ENCODE assay signal across 8 cellular contexts in genomic region chr1:26768755-26769154, GRCh38. TPM values are rescaled to one million over a fixed set of nuclear protein-coding genes. Genes with fewer than 3 reads are reported as not detected.
DNase-seq lines count a peak whose midpoint lies in the region; ATAC-seq and TF ChIP-seq lines count a peak whose summit lies in the region.

No MANE protein-coding gene starts in this region.

- H3K36me3 ChIP-seq in hepatocyte (replicated peaks; ENCODE audit: insufficient read depth, low read depth) = peaks cover 9% of the 10 kb centered on the region

- H3K9me3 ChIP-seq in hepatocyte (ENCODE audit: low read depth) = no peaks in the 10 kb centered on the region

- 53% methylated on average over 3 of the region's 3 CpGs for WGBS in hepatocyte (ENCODE audit: low lambda C conversion rate, missing lambda C conversion rate)

- intact Hi-C loops in activated naive CD4-positive, alpha-beta T cell treated with anti-CD3 and anti-CD28 coated beads for 36 hours (cut with micrococcal nuclease) = no loop called here

- TF ChIP-seq CTCF in hepatocyte (IDR thresholded peaks at IDR 0.05; ENCODE audit: poor library complexity) = no peak

- in situ Hi-C loops in KBM-7 (cut with MboI; ENCODE audit: low pct_unique_long_range_greater_than_20kb, low sequenced_read_pairs) = no loop called here

- H3K27ac ChIP-seq in hepatocyte (peak overlapping the region; percentile 38), temporal lobe (ENCODE audit: low read depth, low read length) (peak overlapping the region; percentile 33)

- H3K79me2 ChIP-seq in hepatocyte = peaks cover 55% of the 10 kb centered on the region

- no peaks in the 10 kb centered on the region for H3K27me3 ChIP-seq in hepatocyte

- CTCF ChIA-PET in activated naive CD4-positive, alpha-beta T cell treated with anti-CD3 and anti-CD28 coated beads for 36 hours (lab: Charles Lee) = no interaction called here
- CTCF ChIA-PET in activated naive CD4-positive, alpha-beta T cell treated with anti-CD3 and anti-CD28 coated beads, Interleukin-2, amount 10 ng/mL, durations not matched to agents 7 days and 5 days (lab: Charles Lee) = no interaction called here

- no peak overlapping the region for H2AFZ ChIP-seq in hepatocyte

- peaks cover 26% of the 10 kb centered on the region for H3K4me1 Mint-ChIP-seq in activated naive CD4-positive, alpha-beta T cell treated with anti-CD3 and anti-CD28 coated beads for 36 hours (ENCODE audit: low read depth)
- peaks cover 12% of the 10 kb centered on the region for H3K4me1 Mint-ChIP-seq in activated naive CD4-positive, alpha-beta T cell treated with anti-CD3 and anti-CD28 coated beads, Interleukin-2, amount 10 ng/mL, durations not matched to agents 7 days and 5 days
- H3K4me1 Mint-ChIP-seq in activated naive CD8-positive, alpha-beta T cell treated with anti-CD3 and anti-CD28 coated beads, Interleukin-2, amount 50 U/mL, for 24 hours = peaks cover 45% of the 10 kb centered on the region

- ATAC-seq in activated naive CD8-positive, alpha-beta T cell treated with anti-CD3 and anti-CD28 coated beads, Interleukin-2, amount 50 U/mL, for 24 hours = no peak

- H3K9me3 Mint-ChIP-seq in activated naive CD4-positive, alpha-beta T cell treated with anti-CD3 and anti-CD28 coated beads for 36 hours = no peaks in the 10 kb centered on the region
- no peaks in the 10 kb centered on the region for H3K9me3 Mint-ChIP-seq in activated naive CD4-positive, alpha-beta T cell treated with anti-CD3 and anti-CD28 coated beads, Interleukin-2, amount 10 ng/mL, durations not matched to agents 7 days and 5 days
- no peaks in the 10 kb centered on the region for H3K9me3 Mint-ChIP-seq in activated naive CD8-positive, alpha-beta T cell treated with anti-CD3 and anti-CD28 coated beads, Interleukin-2, amount 50 U/mL, for 24 hours

- H3K9me2 ChIP-seq in hepatocyte (replicated peaks; ENCODE audit: insufficient read depth) = no peaks in the 10 kb centered on the region

- H3K4me3 Mint-ChIP-seq in activated naive CD4-positive, alpha-beta T cell treated with anti-CD3 and anti-CD28 coated beads for 36 hours = no peak overlapping the region
- no peak overlapping the region for H3K4me3 Mint-ChIP-seq in activated naive CD4-positive, alpha-beta T cell treated with anti-CD3 and anti-CD28 coated beads, Interleukin-2, amount 10 ng/mL, durations not matched to agents 7 days and 5 days
- H3K4me3 Mint-ChIP-seq in activated naive CD8-positive, alpha-beta T cell treated with anti-CD3 and anti-CD28 coated beads, Interleukin-2, amount 50 U/mL, for 24 hours = no peak overlapping the region

- no peak overlapping the region for H3K4me2 ChIP-seq in hepatocyte

- DNase-seq in activated naive CD4-positive, alpha-beta T cell treated with anti-CD3 and anti-CD28 coated beads for 36 hours = no peak
- no peak for DNase-seq in activated naive CD4-positive, alpha-beta T cell treated with anti-CD3 and anti-CD28 coated beads, Interleukin-2, amount 10 ng/mL, durations not matched to agents 7 days and 5 days
- DNase-seq in activated naive CD8-positive, alpha-beta T cell treated with anti-CD3 and anti-CD28 coated beads, Interleukin-2, amount 50 U/mL, for 24 hours = no peak
- DNase-seq in hepatocyte (ENCODE audit: low spot score) = peak; percentile 49
- no peak for DNase-seq in GM03348 (ENCODE audit: low spot score)
- no peak for DNase-seq in COR-L47 (lab: John Stamatoyannopoulos, UW)
- no peak for DNase-seq in KBM-7

- H3K4me3 ChIP-seq in hepatocyte = no peak overlapping the region

- peaks cover 21% of the 10 kb centered on the region for H3K4me1 ChIP-seq in hepatocyte (ENCODE audit: insufficient read depth)

- H3K27me3 Mint-ChIP-seq in activated naive CD4-positive, alpha-beta T cell treated with anti-CD3 and anti-CD28 coated beads for 36 hours (ENCODE audit: low read depth) = no peaks in the 10 kb centered on the region
- H3K27me3 Mint-ChIP-seq in activated naive CD4-positive, alpha-beta T cell treated with anti-CD3 and anti-CD28 coated beads, Interleukin-2, amount 10 ng/mL, durations not matched to agents 7 days and 5 days = no peaks in the 10 kb centered on the region
- H3K27me3 Mint-ChIP-seq in activated naive CD8-positive, alpha-beta T cell treated with anti-CD3 and anti-CD28 coated beads, Interleukin-2, amount 50 U/mL, for 24 hours = no peaks in the 10 kb centered on the region

- peak overlapping the region; percentile 65 for H3K27ac Mint-ChIP-seq in activated naive CD4-positive, alpha-beta T cell treated with anti-CD3 and anti-CD28 coated beads for 36 hours
- no peak overlapping the region for H3K27ac Mint-ChIP-seq in activated naive CD4-positive, alpha-beta T cell treated with anti-CD3 and anti-CD28 coated beads, Interleukin-2, amount 10 ng/mL, durations not matched to agents 7 days and 5 days
- H3K27ac Mint-ChIP-seq in activated naive CD8-positive, alpha-beta T cell treated with anti-CD3 and anti-CD28 coated beads, Interleukin-2, amount 50 U/mL, for 24 hours = peak overlapping the region; percentile 73

- H4K20me1 ChIP-seq in hepatocyte (ENCODE audit: insufficient read depth, poor library complexity, severe bottlenecking) = peaks cover 26% of the 10 kb centered on the region

- peaks cover 64% of the 10 kb centered on the region for H3K36me3 Mint-ChIP-seq in activated naive CD4-positive, alpha-beta T cell treated with anti-CD3 and anti-CD28 coated beads for 36 hours (ENCODE audit: low read depth)
- peaks cover 78% of the 10 kb centered on the region for H3K36me3 Mint-ChIP-seq in activated naive CD4-positive, alpha-beta T cell treated with anti-CD3 and anti-CD28 coated beads, Interleukin-2, amount 10 ng/mL, durations not matched to agents 7 days and 5 days
- H3K36me3 Mint-ChIP-seq in activated naive CD8-positive, alpha-beta T cell treated with anti-CD3 and anti-CD28 coated beads, Interleukin-2, amount 50 U/mL, for 24 hours (ENCODE audit: low read depth) = peaks cover 69% of the 10 kb centered on the region

RNA-seq across cellular contexts. Expression of gene PIGV, which starts 19.0 kb away (rescaled TPM):
- total RNA-seq in activated naive CD4-positive, alpha-beta T cell treated with anti-CD3 and anti-CD28 coated beads for 36 hours = 10 to 100 TPM; 10.6 to 11.2 TPM
- total RNA-seq in hepatocyte (22.0 and 35.5 TPM in 2 replicates), temporal lobe (4.9 TPM)
- 19.1 and 21.2 TPM in 2 replicates for polyA plus RNA-seq in hepatocyte

RNA-seq across cellular contexts. Expression of gene ZDHHC18, which starts 57.7 kb away (rescaled TPM):
- 10 to 100 TPM; 37.3 to 39.0 TPM for total RNA-seq in activated naive CD4-positive, alpha-beta T cell treated with anti-CD3 and anti-CD28 coated beads for 36 hours
- 14.9 and 21.7 TPM in 2 replicates for total RNA-seq in hepatocyte
- polyA plus RNA-seq in hepatocyte = 22.5 and 22.6 TPM in 2 replicates
- 5.4 TPM for total RNA-seq in temporal lobe
